Comparison of ENCODE assay signal across 1 cellular context in genomic region chr6:41051873-41052272, GRCh38.
A peak's percentile ranks its signal among the peaks of the same experiment; 100 is the strongest.
TF ChIP-seq lines count a peak whose summit lies in the region.

No MANE protein-coding gene starts in this region.

TF ChIP-seq in GM12878, 131 proteins besides CTCF, POLR2A, EP300 and RAD21:
- TF ChIP-seq NR2F1 (conservative IDR thresholded peaks at IDR 0.05) (no peak), ZNF207 (IDR thresholded peaks at IDR 0.05; ENCODE audit: borderline replicate concordance) (no peak), ZNF592 (IDR thresholded peaks at IDR 0.05) (no peak), CEBPZ (IDR thresholded peaks at IDR 0.05; ENCODE audit: low read depth, low read length) (no peak), BACH1 (IDR thresholded peaks at IDR 0.05; ENCODE audit: borderline replicate concordance) (no peak), RAD51 (IDR thresholded peaks at IDR 0.05) (no peak), TAF1 (IDR thresholded peaks at IDR 0.05; ENCODE audit: borderline replicate concordance, low read depth, low read length) (no peak), PAX5 (IDR thresholded peaks at IDR 0.05; ENCODE audit: borderline replicate concordance, low read depth, low read length) (no peak), NFYA (IDR thresholded peaks at IDR 0.05; ENCODE audit: borderline replicate concordance, low read depth, low read length) (no peak), SPI1 (IDR thresholded peaks at IDR 0.05; ENCODE audit: borderline replicate concordance, insufficient read depth, low read depth, low read length) (peak; percentile 69), ETV6 (conservative IDR thresholded peaks at IDR 0.05 in 1 of 2, IDR thresholded peaks at IDR 0.05 in 1 of 2; ENCODE audit: borderline replicate concordance in 1 of 2, low read depth in 1 of 2) (peak in 1 of 2 experiments; percentile 53; a peak in 1 of 4 replicates), ZNF687 (IDR thresholded peaks at IDR 0.05) (no peak), NFXL1 (IDR thresholded peaks at IDR 0.05; ENCODE audit: borderline replicate concordance) (no peak), USF2 (IDR thresholded peaks at IDR 0.05; ENCODE audit: borderline replicate concordance, low read depth, low read length) (no peak), NR2C2 (IDR thresholded peaks at IDR 0.05; ENCODE audit: borderline replicate concordance, control insufficient read depth, insufficient read length, low read depth) (no peak)
